In genomic region chr16:70701036-70701435, GRCh38 we compare ENCODE assay signal across 1 cellular context.
TF ChIP-seq lines count a peak whose summit lies in the region.

No MANE protein-coding gene starts in this region.

TF ChIP-seq in HepG2, 621 proteins besides CTCF, POLR2A, EP300 and RAD21:
- TF ChIP-seq SRSF1 (optimal IDR thresholded peaks at IDR 0.05; ENCODE audit: low read depth, low read length): peak; percentile 33
- TF ChIP-seq RNF219 (CRISPR knock-in tag; IDR thresholded peaks at IDR 0.05): no peak
- TF ChIP-seq NFKB2 (CRISPR knock-in tag; IDR thresholded peaks at IDR 0.05; ENCODE audit: borderline replicate concordance): 0 out of 2 replicates have a peak, but pooled peaks have one; percentile 45
